In the genomic region with DNA sequence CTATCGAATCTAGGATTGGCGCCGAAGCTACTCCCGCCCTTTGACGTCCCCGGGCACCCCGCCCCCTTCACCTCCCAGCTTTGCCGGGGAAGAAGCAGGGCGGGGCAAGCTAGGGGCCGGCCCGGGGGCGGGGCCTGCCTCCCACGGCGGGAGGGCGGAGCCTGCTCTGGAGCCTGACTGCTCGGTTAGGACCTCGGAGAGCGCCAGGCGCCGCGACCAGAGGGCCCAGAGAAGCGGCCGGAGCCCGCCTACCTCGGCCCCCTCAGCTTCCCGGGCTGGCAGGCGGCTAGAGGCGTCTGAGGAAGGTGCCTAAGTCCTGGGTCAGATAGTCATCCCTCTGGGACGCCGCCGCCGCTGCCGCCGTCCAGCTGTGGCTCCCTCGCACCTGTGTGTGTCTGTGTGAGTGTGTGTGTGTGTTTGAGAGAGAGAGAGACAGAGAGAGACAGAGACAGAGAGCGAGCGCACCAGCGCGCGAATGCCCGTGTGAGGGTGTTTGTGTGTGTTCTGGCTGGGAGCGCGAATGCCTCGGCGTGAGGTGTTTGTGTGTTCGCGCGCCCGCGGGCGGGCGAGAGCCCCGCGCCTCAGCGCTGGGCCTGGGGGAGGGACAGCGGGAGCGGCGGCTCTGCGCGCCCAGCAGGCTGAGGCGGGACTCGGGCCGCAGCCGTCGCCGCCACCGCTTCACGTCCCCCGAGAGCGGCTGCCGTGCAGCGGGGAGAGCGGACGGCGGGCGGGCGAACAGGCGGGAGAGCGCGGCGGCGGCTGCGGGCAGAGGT, we compare ENCODE assay signal across 8 cellular contexts. TPM values are rescaled to one million over a fixed set of nuclear protein-coding genes. Genes with fewer than 3 reads are reported as not detected.
DNase-seq lines count a peak whose midpoint lies in the region; ATAC-seq and TF ChIP-seq lines count a peak whose summit lies in the region.

Gene STXBP5L (plus strand): TSS at position 176 of the 773 bp plus-strand sequence. CDS start 1,374 bp downstream, outside the sequence.

- TF ChIP-seq EP300 in upper lobe of left lung (IDR thresholded peaks at IDR 0.05), result no peak

- DNase-seq in CD14-positive monocyte (ENCODE audit: low spot score) (no peak), NCI-H460 (ENCODE audit: extremely low read depth, low read depth) (peak; percentile 63), globus pallidus (ENCODE audit: low spot score) (peak; percentile 57), occipital lobe (lab: John Stamatoyannopoulos, UW) (peak; percentile 87), upper lobe of left lung (peak; percentile 62 to 94)
- peak; percentile 48 for DNase-seq in activated T-helper 2 cell treated with anti-CD3 and anti-CD28 coated beads, Interferon-gamma antibody, Interleukin-2, Interleukin-4, amounts not matched to agents 10 μg/mL and 5 μg/mL and 100 μg/mL, durations not matched to agents 14 hours and 24 hours and 36 hours (ENCODE audit: low spot score)

- 1 to 4% methylated on average over 25 to 30 of the region's 83 CpGs for WGBS in upper lobe of left lung, 2 donors

- H3K9me3 ChIP-seq in upper lobe of left lung, result no peaks in the 10 kb centered on the region

- H3K36me3 Mint-ChIP-seq in CD14-positive monocyte, result peaks cover 3 to 8% of the 10 kb centered on the region in 2 donors
- H3K36me3 Mint-ChIP-seq in activated T-helper 2 cell treated with anti-CD3 and anti-CD28 coated beads, Interferon-gamma antibody, Interleukin-2, Interleukin-4, amounts not matched to agents 10 μg/mL and 5 μg/mL and 100 μg/mL, durations not matched to agents 14 hours and 24 hours and 36 hours (ENCODE audit: low read depth), result no peaks in the 10 kb centered on the region

- H3K27me3 ChIP-seq in upper lobe of left lung, result peaks cover 0 to 23% (median 9%) of the 10 kb centered on the region in 4 donors

- H3K4me1 Mint-ChIP-seq in CD14-positive monocyte, result peaks cover 12% of the 10 kb centered on the region
- H3K4me1 Mint-ChIP-seq in activated T-helper 2 cell treated with anti-CD3 and anti-CD28 coated beads, Interferon-gamma antibody, Interleukin-2, Interleukin-4, amounts not matched to agents 10 μg/mL and 5 μg/mL and 100 μg/mL, durations not matched to agents 14 hours and 24 hours and 36 hours (ENCODE audit: low read depth), result peaks cover 10% of the 10 kb centered on the region

- H3K4me1 ChIP-seq in upper lobe of left lung, result peaks cover 14 to 21% (median 15%) of the 10 kb centered on the region in 4 donors

- peak within 1 kb of the TSS; percentile 38 to 90 for H3K4me3 Mint-ChIP-seq in CD14-positive monocyte
- peak within 1 kb of the TSS; percentile 77 for H3K4me3 Mint-ChIP-seq in activated T-helper 2 cell treated with anti-CD3 and anti-CD28 coated beads, Interferon-gamma antibody, Interleukin-2, Interleukin-4, amounts not matched to agents 10 μg/mL and 5 μg/mL and 100 μg/mL, durations not matched to agents 14 hours and 24 hours and 36 hours (ENCODE audit: low read depth)

- peak within 1 kb of the TSS in 1 of 7 donors; percentile 31 for H3K27ac Mint-ChIP-seq in CD14-positive monocyte
- H3K27ac Mint-ChIP-seq in activated T-helper 2 cell treated with anti-CD3 and anti-CD28 coated beads, Interferon-gamma antibody, Interleukin-2, Interleukin-4, amounts not matched to agents 10 μg/mL and 5 μg/mL and 100 μg/mL, durations not matched to agents 14 hours and 24 hours and 36 hours, result no peak within 1 kb of the TSS

- H3K27ac ChIP-seq in upper lobe of left lung, result no peak within 1 kb of the TSS

- peaks cover 34 to 47% (median 35%) of the 10 kb centered on the region in 3 donors for H3K27me3 Mint-ChIP-seq in CD14-positive monocyte (ENCODE audit: low read depth in 3 of 3)
- H3K27me3 Mint-ChIP-seq in activated T-helper 2 cell treated with anti-CD3 and anti-CD28 coated beads, Interferon-gamma antibody, Interleukin-2, Interleukin-4, amounts not matched to agents 10 μg/mL and 5 μg/mL and 100 μg/mL, durations not matched to agents 14 hours and 24 hours and 36 hours (ENCODE audit: low read depth), result peaks cover 44% of the 10 kb centered on the region

- H3K36me3 ChIP-seq in upper lobe of left lung, result no peaks in the 10 kb centered on the region

- peak within 1 kb of the TSS in 3 of 4 donors; percentile 29 to 48 (median 45) for H3K4me3 ChIP-seq in upper lobe of left lung

- no peak for TF ChIP-seq CTCF in CD14-positive monocyte (IDR thresholded peaks at IDR 0.05)
- no peak for TF ChIP-seq CTCF in upper lobe of left lung (IDR thresholded peaks at IDR 0.05)

- ATAC-seq in GM19025 (IDR thresholded peaks at IDR 0.05; ENCODE audit: low read depth, unreplicated experiment) (peak; percentile 95), HG03139 (IDR thresholded peaks at IDR 0.05; ENCODE audit: unreplicated experiment) (peak; percentile 98), upper lobe of left lung (ENCODE audit: low FRiP score in 2 of 2) (peak; percentile 74 to 90)

- peaks cover 2 to 19% (median 15%) of the 10 kb centered on the region in 7 donors for H3K9me3 Mint-ChIP-seq in CD14-positive monocyte
- no peaks in the 10 kb centered on the region for H3K9me3 Mint-ChIP-seq in activated T-helper 2 cell treated with anti-CD3 and anti-CD28 coated beads, Interferon-gamma antibody, Interleukin-2, Interleukin-4, amounts not matched to agents 10 μg/mL and 5 μg/mL and 100 μg/mL, durations not matched to agents 14 hours and 24 hours and 36 hours

- no peak for TF ChIP-seq POLR2A in upper lobe of left lung (IDR thresholded peaks at IDR 0.05)

- intact Hi-C loops in CD14-positive monocyte (cut with micrococcal nuclease), result no loop called here
- intact Hi-C loops in activated T-helper 2 cell treated with anti-CD3 and anti-CD28 coated beads, Interferon-gamma antibody, Interleukin-2, Interleukin-4, amounts not matched to agents 10 μg/mL and 5 μg/mL and 100 μg/mL, durations not matched to agents 14 hours and 24 hours and 36 hours (cut with micrococcal nuclease), result no loop called here

RNA-seq across cellular contexts. Expression of gene STXBP5L, which starts in this region (rescaled TPM):
- not detected for polyA plus RNA-seq in CD14-positive monocyte
- 0.02 TPM in 1 of 2 replicates, not detected in the other for total RNA-seq in NCI-H460 (2014; rRNA removed; shearing (Covaris generic))
- polyA plus RNA-seq in NCI-H460 (2014; cell fraction: nucleus; rRNA removed), result 0.20 TPM in 1 of 2 replicates, not detected in the other
- total RNA-seq in activated T-helper 2 cell treated with anti-CD3 and anti-CD28 coated beads, Interferon-gamma antibody, Interleukin-2, Interleukin-4, amounts not matched to agents 10 μg/mL and 5 μg/mL and 100 μg/mL, durations not matched to agents 14 hours and 24 hours and 36 hours, result not detected in 2 replicates
- total RNA-seq in occipital lobe (18.6 TPM), upper lobe of left lung (under 1 TPM in 1 of 6 donors, not detected in 5; 0.07 TPM)

Comparison
In these comparisons a context has a peak if more than half of its experiments do, and no peak if none do; other contexts are left out.
1. RNA of gene STXBP5L (total RNA-seq): 18.6 TPM in occipital lobe (single experiment); 0.02 TPM in NCI-H460, not detected in activated T-helper 2 cell treated with anti-CD3 and anti-CD28 coated beads, Interferon-gamma antibody, Interleukin-2, Interleukin-4, amounts not matched to agents 10 μg/mL and 5 μg/mL and 100 μg/mL, durations not matched to agents 14 hours and 24 hours and 36 hours and 0.07 TPM in upper lobe of left lung; every median in the first group is over 10 times any median in the second.
2. Peak in DNase-seq in NCI-H460; RNA of the gene not detected or under 1 TPM.
3. Peak in DNase-seq in activated T-helper 2 cell treated with anti-CD3 and anti-CD28 coated beads, Interferon-gamma antibody, Interleukin-2, Interleukin-4, amounts not matched to agents 10 μg/mL and 5 μg/mL and 100 μg/mL, durations not matched to agents 14 hours and 24 hours and 36 hours; RNA of the gene not detected or under 1 TPM.
4. Peak in DNase-seq, ATAC-seq and H3K4me3 ChIP-seq in upper lobe of left lung; RNA of the gene not detected or under 1 TPM.
5. Peak in every context shown above with its lines, with median percentiles within 50 percentile points of each other: ATAC-seq.